ENCODE assay signal across 27 cellular contexts in genomic region chr12:130480887-130481286, GRCh38.
A peak's percentile ranks its signal among the peaks of the same experiment; 100 is the strongest.
DNase-seq lines count a peak whose midpoint lies in the region; ATAC-seq and TF ChIP-seq lines count a peak whose summit lies in the region.
"Had no signal": no experiment of that assay in that cellular context is flagged by ENCODE, and none has a peak within 500 bp of the region (broad histone marks: within the 10 kb centered on the region; RNA-seq: fewer than 3 reads in every experiment).

No MANE protein-coding gene starts in this region.

- no peak overlapping the region for H3T11ph ChIP-seq in H9 (ENCODE audit: low read length)

- H3K14ac ChIP-seq in H9 (ENCODE audit: insufficient read depth, low read length) (no peak overlapping the region), neuronal stem cell (ENCODE audit: low read length) (no peak overlapping the region)

- peak; percentile 3 for DNase-seq in DMS 273 (lab: John Stamatoyannopoulos, UW; ENCODE audit: unreplicated experiment)
- no peak for DNase-seq in DMS 273 treated with DMSO at 0.1 percent for 48 hours (lab: John Stamatoyannopoulos, UW)
- DNase-seq in H9: no peak
- peak; percentile 0 for DNase-seq in NCI-H524 treated with DMSO at 0.1 percent for 48 hours (lab: John Stamatoyannopoulos, UW)
- no peak for DNase-seq in neuronal stem cell (ENCODE audit: low spot score)
- no peak for DNase-seq in middle frontal gyrus (ENCODE audit: extremely low spot score, low spot score)
- DNase-seq: activated CD4-positive, alpha-beta memory T cell treated with anti-CD3 and anti-CD28 coated beads, Interleukin-2, amount 10 ng/mL, durations not matched to agents 7 days and 5 days; activated CD4-positive, CD25-positive, alpha-beta regulatory T cell treated with anti-CD3 and anti-CD28 coated beads, Interleukin-2, amount 50 U/mL, for 72 hours; activated effector memory CD4-positive, alpha-beta T cell treated with Interleukin-2 at 50 U/mL for 16 hours; activated T-cell treated with anti-CD3 and anti-CD28 coated beads for 4 hours; cerebellar nuclear complex; DMS79 treated with DMSO at 0.1 percent for 48 hours; glutamatergic neuron; HFFc6; IMR-90; kidney glomerular epithelial cell; NCI-H446 treated with DMSO at 0.1 percent for 48 hours; SJCRH30; stomach; T-cell; tibial artery had no signal

- H3K4ac ChIP-seq in H9 (ENCODE audit: low read depth, low read length) (no peak overlapping the region), neuronal stem cell (ENCODE audit: low read length) (no peak overlapping the region)

- no peak overlapping the region for H3K4me2 ChIP-seq in H9 (ENCODE audit: insufficient read depth, insufficient read length, low read length)
- no peak overlapping the region for H3K4me2 ChIP-seq in neuronal stem cell (ENCODE audit: insufficient read depth, low read length, poor library complexity, severe bottlenecking)

- H3K4me3 ChIP-seq in neuronal stem cell (ENCODE audit: low read length in 2 of 2): no peak overlapping the region
- H3K4me3 ChIP-seq: lung, right lobe of liver, SJCRH30, stomach, tibial artery had no signal

- no peak for TF ChIP-seq CTCF in H9 (conservative IDR thresholded peaks at IDR 0.05)

- H2AK5ac ChIP-seq in H9 (ENCODE audit: insufficient read length, low read length) (no peak overlapping the region), neuronal stem cell (ENCODE audit: low read depth, low read length) (no peak overlapping the region)

- WGBS in H9 (ENCODE audit: extremely low coverage, insufficient read length, low lambda C conversion rate): no CpG with 5 or more reads among the region's 14 CpGs
- no CpG with 5 or more reads among the region's 14 CpGs for WGBS in neuronal stem cell (ENCODE audit: extremely low coverage in 2 of 2, insufficient read length in 2 of 2, insufficient replicate concordance in 1 of 2), 2 donors

- no peaks in the 10 kb centered on the region for H3K9me3 Mint-ChIP-seq in H9
- H3K9me3 Mint-ChIP-seq: activated CD4-positive, alpha-beta memory T cell treated with anti-CD3 and anti-CD28 coated beads, Interleukin-2, amount 10 ng/mL, durations not matched to agents 7 days and 5 days; neural crest cell; T-cell had no signal

- H3K27ac Mint-ChIP-seq in H9: peak overlapping the region in 2 of 3 experiments; percentile 71 to 79; a peak in 2 of 7 replicates
- H3K27ac Mint-ChIP-seq: activated CD4-positive, alpha-beta memory T cell treated with anti-CD3 and anti-CD28 coated beads, Interleukin-2, amount 10 ng/mL, durations not matched to agents 7 days and 5 days; HFFc6; T-cell had no signal

- H3K4me1 ChIP-seq in H9 (ENCODE audit: insufficient read depth, low read length) (no peaks in the 10 kb centered on the region; the same call in 1 of the 2 replicates), neuronal stem cell (ENCODE audit: control insufficient read depth in 2 of 2, insufficient read depth in 1 of 2, low read depth in 1 of 2, low read length in 2 of 2) (peaks cover 0 to 10% of the 10 kb centered on the region in 2 donors)
- H3K4me1 ChIP-seq: right lobe of liver, SJCRH30, stomach, tibial artery had no signal

- H3K36me3 Mint-ChIP-seq in H9 (ENCODE audit: insufficient read depth in 1 of 3, low read depth in 3 of 3): no peaks in the 10 kb centered on the region
- H3K36me3 Mint-ChIP-seq: T-cell had no signal

- H3K27me3 ChIP-seq in H9 (ENCODE audit: insufficient read depth, low read length) (no peaks in the 10 kb centered on the region), neuronal stem cell (ENCODE audit: control insufficient read depth in 3 of 3, insufficient read depth in 3 of 3, low read depth in 1 of 3, low read length in 3 of 3) (peaks cover 0 to 20% (median 0%) of the 10 kb centered on the region in 3 experiments)
- H3K27me3 ChIP-seq: right lobe of liver had no signal

- no peak for ATAC-seq in GM21515 (IDR thresholded peaks at IDR 0.05; ENCODE audit: unreplicated experiment)
- no peak for ATAC-seq in GM19395 (IDR thresholded peaks at IDR 0.05; ENCODE audit: unreplicated experiment)
- ATAC-seq: T-cell had no signal

- H3K27ac ChIP-seq in H9 (ENCODE audit: insufficient read length, low read depth, low read length) (no peak overlapping the region), neuronal stem cell (replicated peaks; ENCODE audit: low read length) (no peak overlapping the region)
- H3K27ac ChIP-seq: 22Rv1, right lobe of liver, SJCRH30, stomach, tibial artery had no signal

- H4K8ac ChIP-seq in H9 (replicated peaks; ENCODE audit: insufficient read length, low read depth, low read length) (no peak overlapping the region), neuronal stem cell (ENCODE audit: low read depth, low read length) (no peak overlapping the region)

- H2BK20ac ChIP-seq in H9 (ENCODE audit: low read depth, low read length, poor library complexity, severe bottlenecking): no peak overlapping the region

- no peak overlapping the region for H4K5ac ChIP-seq in H9 (ENCODE audit: insufficient read length, low read depth, low read length)

- H3K36me3 ChIP-seq in neuronal stem cell (replicated peaks in 1 of 2; ENCODE audit: control insufficient read depth in 2 of 2, insufficient read depth in 2 of 2, low read length in 2 of 2): no peaks in the 10 kb centered on the region
- H3K36me3 ChIP-seq: right lobe of liver, SJCRH30, stomach, tibial artery had no signal

- H3K79me1 ChIP-seq in H9 (ENCODE audit: insufficient read depth, low read depth, low read length, poor library complexity, severe bottlenecking) (no peaks in the 10 kb centered on the region), neuronal stem cell (ENCODE audit: low read depth, low read length) (no peaks in the 10 kb centered on the region)

- H2AFZ ChIP-seq in H9 (ENCODE audit: low read length) (no peak overlapping the region), neuronal stem cell (ENCODE audit: low read length) (no peak overlapping the region)

- H3K9me3 ChIP-seq in H9 (ENCODE audit: control insufficient read depth, low read depth, low read length) (no peaks in the 10 kb centered on the region), neuronal stem cell (replicated peaks in 1 of 2; ENCODE audit: control insufficient read depth in 2 of 2, insufficient read depth in 1 of 2, low read depth in 1 of 2, low read length in 2 of 2) (no peaks in the 10 kb centered on the region)
- H3K9me3 ChIP-seq: right lobe of liver, SJCRH30, stomach, tibial artery had no signal

- H2BK12ac ChIP-seq in H9 (ENCODE audit: insufficient read length, low read depth, low read length): no peak overlapping the region
- H2BK12ac ChIP-seq in neuronal stem cell (ENCODE audit: low read length): no peak overlapping the region

- H2BK5ac ChIP-seq in H9 (ENCODE audit: insufficient read length, low read length): no peak overlapping the region
- no peak overlapping the region for H2BK5ac ChIP-seq in neuronal stem cell (ENCODE audit: low read length)

- H2BK120ac ChIP-seq in H9 (ENCODE audit: low read depth, low read length, poor library complexity, severe bottlenecking): no peak overlapping the region
- peak overlapping the region; percentile 74 for H2BK120ac ChIP-seq in neuronal stem cell (ENCODE audit: low read depth, low read length)

- no peak overlapping the region for H3K23ac ChIP-seq in H9 (ENCODE audit: insufficient read length, low read depth, low read length)
- no peak overlapping the region for H3K23ac ChIP-seq in neuronal stem cell (ENCODE audit: low read depth, low read length, poor library complexity)

- H3K27me3 Mint-ChIP-seq in H9 (ENCODE audit: low read depth): peaks cover 14% of the 10 kb centered on the region
- H3K27me3 Mint-ChIP-seq: activated CD4-positive, alpha-beta memory T cell treated with anti-CD3 and anti-CD28 coated beads, Interleukin-2, amount 10 ng/mL, durations not matched to agents 7 days and 5 days had no signal

- no peak overlapping the region for H3K56ac ChIP-seq in H9 (ENCODE audit: insufficient read length, low read depth, low read length)

- no peaks in the 10 kb centered on the region for H4K20me1 ChIP-seq in H9 (ENCODE audit: control insufficient read depth, insufficient read depth, insufficient read length)

- no peak overlapping the region for H4K91ac ChIP-seq in H9 (ENCODE audit: insufficient read length, low read depth, low read length)
- H4K91ac ChIP-seq in neuronal stem cell (ENCODE audit: low read depth, low read length, poor library complexity): peak overlapping the region; percentile 8

- H3K18ac ChIP-seq in H9 (ENCODE audit: insufficient read length, low read depth, low read length) (no peak overlapping the region), neuronal stem cell (ENCODE audit: low read length) (no peak overlapping the region)

- H3K9ac ChIP-seq in H9 (ENCODE audit: extremely low read depth, insufficient read length, low read length) (no peak overlapping the region), neuronal stem cell (ENCODE audit: low read depth, low read length, poor library complexity) (no peak overlapping the region)

- H3K4me3 Mint-ChIP-seq in H9: no peak overlapping the region
- H3K4me3 Mint-ChIP-seq: activated CD4-positive, alpha-beta memory T cell treated with anti-CD3 and anti-CD28 coated beads, Interleukin-2, amount 10 ng/mL, durations not matched to agents 7 days and 5 days; HFFc6; neural crest cell; T-cell had no signal

- no peaks in the 10 kb centered on the region for H3K79me2 ChIP-seq in H9 (ENCODE audit: insufficient read depth, low read length)

- no peaks in the 10 kb centered on the region for H3K23me2 ChIP-seq in H9 (ENCODE audit: insufficient read length, low read depth, low read length, poor library complexity, severe bottlenecking)

- H3K4me1 Mint-ChIP-seq in H9: peaks cover 13 to 21% of the 10 kb centered on the region in 2 experiments
- H3K4me1 Mint-ChIP-seq: activated CD4-positive, alpha-beta memory T cell treated with anti-CD3 and anti-CD28 coated beads, Interleukin-2, amount 10 ng/mL, durations not matched to agents 7 days and 5 days; T-cell had no signal

- no peak overlapping the region for H2BK15ac ChIP-seq in H9 (ENCODE audit: low read depth, low read length)
- no peak overlapping the region for H2BK15ac ChIP-seq in neuronal stem cell (ENCODE audit: low read length)

Comparison
In these comparisons a context has a peak if more than half of its experiments do, and no peak if none do; other contexts are left out.
1. DNase-seq: peak in DMS 273 (single experiment) and NCI-H524 treated with DMSO at 0.1 percent for 48 hours (single experiment); none in DMS 273 treated with DMSO at 0.1 percent for 48 hours (single experiment), H9 (single experiment), neuronal stem cell (single experiment) and middle frontal gyrus (single experiment).